ENCODE assay signal across 35 cellular contexts in genomic region chr1:213370523-213370922, GRCh38.
"Had no signal": no experiment of that assay in that cellular context is flagged by ENCODE, and none has a peak within 500 bp of the region (broad histone marks: within the 10 kb centered on the region; RNA-seq: fewer than 3 reads in every experiment).

No MANE protein-coding gene starts in this region.

- DNase-seq: Karpas-422, Kasumi-1, MG63, MM.1S, MV-4-11, NCI-H1048, NCI-H1092, NCI-H1092 treated with DMSO at 0.1 percent for 48 hours, NCI-H1105, NCI-H1105 treated with DMSO at 0.1 percent for 48 hours, NCI-H1417, NCI-H1417 treated with DMSO at 0.1 percent for 48 hours, NCI-H1436, NCI-H1436 treated with DMSO at 0.1 percent for 48 hours, NCI-H146, NCI-H1694, NCI-H1694 treated with DMSO at 0.1 percent for 48 hours, NCI-H187, NCI-H187 treated with DMSO at 0.1 percent for 48 hours, NCI-H1930, NCI-H2029, NCI-H2029 treated with DMSO at 0.1 percent for 48 hours, NCI-H2081, NCI-H2081 treated with DMSO at 0.1 percent for 48 hours, NCI-H2107, NCI-H2171, NCI-H2171 treated with DMSO at 0.1 percent for 48 hours, NCI-H2227 treated with DMSO at 0.1 percent for 48 hours, NCI-H226, NCI-H345, NCI-H446, NCI-H446 treated with DMSO at 0.1 percent for 48 hours, NCI-H510A, NCI-H510A treated with DMSO at 0.1 percent for 48 hours, NCI-H524 had no signal

- H3K9me3 ChIP-seq: MG63 had no signal

- H3K36me3 ChIP-seq: MG63 had no signal

- H3K27me3 ChIP-seq: MG63 had no signal

- H3K4me3 ChIP-seq: MG63 had no signal
